ENCODE assay signal across 15 cellular contexts in genomic region chr18:62205824-62206223, GRCh38. TPM values are rescaled to one million over a fixed set of nuclear protein-coding genes. Genes with fewer than 3 reads are reported as not detected.
DNase-seq lines count a peak whose midpoint lies in the region; ATAC-seq and TF ChIP-seq lines count a peak whose summit lies in the region.
"Had no signal": no experiment of that assay in that cellular context is flagged by ENCODE, and none has a peak within 500 bp of the region (broad histone marks: within the 10 kb centered on the region; RNA-seq: fewer than 3 reads in every experiment).

No MANE protein-coding gene starts in this region.

- H3K9me3 ChIP-seq in T-helper 17 cell (ENCODE audit: control insufficient read depth, low read length, poor library complexity, severe bottlenecking), result no peaks in the 10 kb centered on the region
- H3K9me3 ChIP-seq in trophoblast cell (ENCODE audit: insufficient read depth, low read depth, low read length), result no peaks in the 10 kb centered on the region

- no peak overlapping the region for H3K18ac ChIP-seq in trophoblast cell (ENCODE audit: low read length)

- no peak overlapping the region for H4K91ac ChIP-seq in trophoblast cell (ENCODE audit: low read depth, low read length)

- no peaks in the 10 kb centered on the region for H3K79me1 ChIP-seq in trophoblast cell (ENCODE audit: low read length)

- H3K4ac ChIP-seq in trophoblast cell (ENCODE audit: low read depth, low read length), result peak overlapping the region; percentile 27

- H3K4me1 ChIP-seq in trophoblast cell (ENCODE audit: control insufficient read depth in 1 of 2, insufficient read depth in 2 of 2, low read length in 2 of 2), result no peaks in the 10 kb centered on the region

- H4K12ac ChIP-seq in trophoblast cell (ENCODE audit: low read depth, low read length), result no peak overlapping the region

- ATAC-seq in T-helper 17 cell, result no peak
- no peak for ATAC-seq in effector memory CD8-positive, alpha-beta T cell (replicated peaks)
- ATAC-seq in HG03378 (IDR thresholded peaks at IDR 0.05; ENCODE audit: unreplicated experiment), result no peak
- ATAC-seq: HCT116 had no signal

- H3K36me3 Mint-ChIP-seq in T-helper 17 cell (ENCODE audit: low read depth) (peaks cover 2% of the 10 kb centered on the region), HFFc6 (ENCODE audit: low read depth) (peaks cover 22% of the 10 kb centered on the region)
- peaks cover 7% of the 10 kb centered on the region for H3K36me3 Mint-ChIP-seq in effector memory CD8-positive, alpha-beta T cell (ENCODE audit: insufficient read depth)

- no peak overlapping the region for H3K14ac ChIP-seq in trophoblast cell (ENCODE audit: low read length)

- H3K36me3 ChIP-seq in trophoblast cell (ENCODE audit: control insufficient read depth in 1 of 2, insufficient read depth in 2 of 2, low read length in 2 of 2), result no peaks in the 10 kb centered on the region

- no peak for TF ChIP-seq CTCF in HFFc6 (IDR thresholded peaks at IDR 0.05)

- DNase-seq in T-helper 17 cell (no peak), trophoblast cell (peak in 1 of 2 donors; percentile 60), NCI-H1436 (lab: John Stamatoyannopoulos, UW) (no peak), HFFc6 (no peak)
- no peak for DNase-seq in effector memory CD8-positive, alpha-beta T cell
- DNase-seq: C1 segment of cervical spinal cord; Calu3; CD4-positive, alpha-beta memory T cell; COR-L47; DMS53; DND-41; GM23248; H9 had no signal

- H2BK5ac ChIP-seq in trophoblast cell (ENCODE audit: low read depth, low read length, poor library complexity), result no peak overlapping the region

- H3K4me2 ChIP-seq in trophoblast cell (ENCODE audit: low read length), result no peak overlapping the region

- H3K9me3 Mint-ChIP-seq in effector memory CD8-positive, alpha-beta T cell, result no peaks in the 10 kb centered on the region
- H3K9me3 Mint-ChIP-seq in HFFc6, result peaks cover 4% of the 10 kb centered on the region

- no peak overlapping the region for H2AFZ ChIP-seq in trophoblast cell (ENCODE audit: insufficient read depth, low read length, poor library complexity)
- H2AFZ ChIP-seq: GM23248 had no signal

- no CpG with 5 or more reads among the region's 4 CpGs for WGBS in trophoblast cell (ENCODE audit: extremely low coverage, insufficient coverage, insufficient read length)

- H3K27ac Mint-ChIP-seq in T-helper 17 cell (peak overlapping the region; percentile 39), HFFc6 (no peak overlapping the region)
- peak overlapping the region; percentile 8 to 44 for H3K27ac Mint-ChIP-seq in effector memory CD8-positive, alpha-beta T cell
- H3K27ac Mint-ChIP-seq: CD4-positive, alpha-beta memory T cell; H9 had no signal

- H3K4me3 Mint-ChIP-seq in T-helper 17 cell (no peak overlapping the region), HFFc6 (no peak overlapping the region)
- H3K4me3 Mint-ChIP-seq in effector memory CD8-positive, alpha-beta T cell, result no peak overlapping the region
- H3K4me3 Mint-ChIP-seq: CD4-positive, alpha-beta memory T cell; H9 had no signal

- no peak overlapping the region for H4K8ac ChIP-seq in trophoblast cell (ENCODE audit: low read depth, low read length)

- no peak overlapping the region for H2BK120ac ChIP-seq in trophoblast cell (ENCODE audit: insufficient read depth, low read length, poor library complexity)

- H3K4me1 Mint-ChIP-seq in T-helper 17 cell (peaks cover 37% of the 10 kb centered on the region), HFFc6 (ENCODE audit: low read depth) (peaks cover 10% of the 10 kb centered on the region)
- peaks cover 26 to 59% of the 10 kb centered on the region in 2 donors for H3K4me1 Mint-ChIP-seq in effector memory CD8-positive, alpha-beta T cell (ENCODE audit: low read depth in 2 of 2)

- H3K27me3 Mint-ChIP-seq in T-helper 17 cell (no peaks in the 10 kb centered on the region), HFFc6 (ENCODE audit: insufficient read depth) (no peaks in the 10 kb centered on the region)
- no peaks in the 10 kb centered on the region for H3K27me3 Mint-ChIP-seq in effector memory CD8-positive, alpha-beta T cell
- H3K27me3 Mint-ChIP-seq: CD4-positive, alpha-beta memory T cell had no signal

- no peak overlapping the region for H3K27ac ChIP-seq in trophoblast cell (ENCODE audit: low read depth, low read length)
- H3K27ac ChIP-seq: GM23248 had no signal

- no peak overlapping the region for H2AK5ac ChIP-seq in trophoblast cell (ENCODE audit: low read length)

- H3K79me2 ChIP-seq in trophoblast cell (ENCODE audit: control insufficient read depth, insufficient read depth, low read length, poor library complexity), result peaks cover 2% of the 10 kb centered on the region

- H2BK12ac ChIP-seq in trophoblast cell (ENCODE audit: low read length), result no peak overlapping the region

- no peak overlapping the region for H3K9ac ChIP-seq in trophoblast cell (ENCODE audit: low read length)
- H3K9ac ChIP-seq: GM23248 had no signal

- H3K4me3 ChIP-seq in trophoblast cell (ENCODE audit: low read depth, low read length), result no peak overlapping the region
- H3K4me3 ChIP-seq: GM23248 had no signal

- H3K27me3 ChIP-seq in trophoblast cell (ENCODE audit: insufficient read depth, low read length), result no peaks in the 10 kb centered on the region

- H3K23ac ChIP-seq in trophoblast cell (ENCODE audit: low read length), result no peak overlapping the region

RNA-seq across cellular contexts. Expression of gene RELCH, which starts 18.8 kb away (rescaled TPM):
- 10 to 100 TPM; 49.0 to 52.5 TPM for total RNA-seq in T-helper 17 cell
- 10.2 and 12.0 TPM in 2 replicates for polyA plus RNA-seq in trophoblast cell (2013)
- total RNA-seq in HFFc6 (2021; fragmentation: NEBNext Ultra II Directional; extraction: Animal tissue kit (Norgen Biotek cat#: 25700)), result 10 to 100 TPM; 24.6 to 30.3 (median 26.6) TPM

RNA-seq across cellular contexts. Expression of gene PIGN, which starts 19.0 kb away (rescaled TPM):
- total RNA-seq in T-helper 17 cell, result 10 to 100 TPM; 17.9 to 18.1 TPM
- 15.3 TPM in 2 replicates for polyA plus RNA-seq in trophoblast cell (2013)
- total RNA-seq in HFFc6 (2021; fragmentation: NEBNext Ultra II Directional; extraction: Animal tissue kit (Norgen Biotek cat#: 25700)), result 10 to 100 TPM; 21.0 to 25.9 (median 24.7) TPM
